ENCODE assay signal across 1 cellular context in genomic region chr4:24063771-24064170, GRCh38.
TF ChIP-seq lines count a peak whose summit lies in the region.

No MANE protein-coding gene starts in this region.

TF ChIP-seq in HEK293, 187 proteins besides CTCF, POLR2A, EP300 and RAD21 (continued from another document):
- TF ChIP-seq, protein P1, sequence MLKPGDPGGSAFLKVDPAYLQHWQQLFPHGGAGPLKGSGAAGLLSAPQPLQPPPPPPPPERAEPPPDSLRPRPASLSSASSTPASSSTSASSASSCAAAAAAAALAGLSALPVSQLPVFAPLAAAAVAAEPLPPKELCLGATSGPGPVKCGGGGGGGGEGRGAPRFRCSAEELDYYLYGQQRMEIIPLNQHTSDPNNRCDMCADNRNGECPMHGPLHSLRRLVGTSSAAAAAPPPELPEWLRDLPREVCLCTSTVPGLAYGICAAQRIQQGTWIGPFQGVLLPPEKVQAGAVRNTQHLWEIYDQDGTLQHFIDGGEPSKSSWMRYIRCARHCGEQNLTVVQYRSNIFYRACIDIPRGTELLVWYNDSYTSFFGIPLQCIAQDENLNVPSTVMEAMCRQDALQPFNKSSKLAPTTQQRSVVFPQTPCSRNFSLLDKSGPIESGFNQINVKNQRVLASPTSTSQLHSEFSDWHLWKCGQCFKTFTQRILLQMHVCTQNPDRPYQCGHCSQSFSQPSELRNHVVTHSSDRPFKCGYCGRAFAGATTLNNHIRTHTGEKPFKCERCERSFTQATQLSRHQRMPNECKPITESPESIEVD (tag by site-specific recombination; IDR thresholded peaks at IDR 0.05), result no peak
- TF ChIP-seq YY2 (tag by site-specific recombination; IDR thresholded peaks at IDR 0.05) (no peak), GLIS2 (tag by site-specific recombination; IDR thresholded peaks at IDR 0.05) (no peak), ZEB2 (tag by site-specific recombination; IDR thresholded peaks at IDR 0.05) (no peak), ZSCAN5A (tag by site-specific recombination; IDR thresholded peaks at IDR 0.05) (no peak), ZNF112 (tag by site-specific recombination; IDR thresholded peaks at IDR 0.05) (no peak), ZFP37 (tag by site-specific recombination; IDR thresholded peaks at IDR 0.05) (no peak)
